Comparison of ENCODE assay signal across 8 cellular contexts in genomic region chr3:122680381-122681293, GRCh38. TPM values are rescaled to one million over a fixed set of nuclear protein-coding genes. Genes with fewer than 3 reads are reported as not detected.
DNase-seq lines count a peak whose midpoint lies in the region; ATAC-seq, FAIRE-seq and TF ChIP-seq lines count a peak whose summit lies in the region.

Gene PARP14, plus strand, starts transcription at chr3:122680839. Its CDS starts 45 bp downstream, at chr3:122680884.

- no peaks in the 10 kb centered on the region for H3K79me2 ChIP-seq in endothelial cell of umbilical vein (ENCODE audit: control insufficient read depth, insufficient read depth, low read length)

- peak; percentile 70 for FAIRE-seq in endothelial cell of umbilical vein (lab: Jason Lieb, UNC)

- H2AFZ ChIP-seq in endothelial cell of umbilical vein (ENCODE audit: low read depth, low read length): peak within 1 kb of the TSS; percentile 99

- peaks cover 20% of the 10 kb centered on the region for H3K4me1 ChIP-seq in endothelial cell of umbilical vein (ENCODE audit: control insufficient read depth, extremely low read depth, insufficient read depth, low read length)

- H3K9me1 ChIP-seq in endothelial cell of umbilical vein (replicated peaks; ENCODE audit: control insufficient read depth, extremely low read depth, insufficient read depth, low read length): no peaks in the 10 kb centered on the region

- H3K27me3 ChIP-seq in endothelial cell of umbilical vein (ENCODE audit: control insufficient read depth in 2 of 2, insufficient read depth in 2 of 2, low read length in 2 of 2): no peaks in the 10 kb centered on the region

- DNase-seq in GM13976 (ENCODE audit: low spot score) (peak; percentile 79), NOMO-1 treated with DMSO at 0.1 percent for 48 hours (lab: John Stamatoyannopoulos, UW; ENCODE audit: unreplicated experiment) (peak; percentile 43), activated T-cell treated with anti-CD3 and anti-CD28 coated beads for 24 hours (ENCODE audit: low read depth) (peak; percentile 44), endothelial cell of umbilical vein (ENCODE audit: low read depth, low spot score) (peak; percentile 77), midbrain (lab: John Stamatoyannopoulos, UW) (peak; percentile 63)
- peak; percentile 20 to 37 for DNase-seq in stimulated activated CD8-positive, alpha-beta memory T cell treated with anti-CD3 and anti-CD28 coated beads, Interleukin-4, amount 100 ng/mL, for 1 hour (ENCODE audit: low read depth in 2 of 2, low spot score in 1 of 2)

- intact Hi-C loops in endothelial cell of umbilical vein (cut with micrococcal nuclease): loop anchor here (1.0 to 5.0 kb wide), 3 partner anchors 114 to 347 kb away; partner anchors contain the start of genes FAM162A and SEMA5B

- TSS peak; percentile 45 for BruUV-seq in endothelial cell of umbilical vein (replicated peaks; lab: Mats Ljungman, UMichigan)

- CTCF ChIA-PET in endothelial cell of umbilical vein (lab: Charles Lee): interaction anchor here (0.6 to 5.5 kb wide), 8 partner anchors 8 to 1134 kb away, joined by 3 to 129 read pairs (median 18); partner anchors contain the start of genes DTX3L, FAM162A, PARP9 and POLQ

- peak within 1 kb of the TSS; percentile 77 for H3K9ac ChIP-seq in endothelial cell of umbilical vein (replicated peaks; ENCODE audit: extremely low read depth, insufficient read depth, low read length)

- H4K20me1 ChIP-seq in endothelial cell of umbilical vein (replicated peaks; ENCODE audit: control insufficient read depth, extremely low read depth, insufficient read depth, low read length): no peaks in the 10 kb centered on the region

- peak within 1 kb of the TSS; percentile 70 to 93 (median 83) for H3K4me3 ChIP-seq in endothelial cell of umbilical vein (replicated peaks in 1 of 3; ENCODE audit: insufficient read depth in 1 of 3, low read depth in 1 of 3, low read length in 3 of 3)

- no peak for TF ChIP-seq CTCF in GM13976 (IDR thresholded peaks at IDR 0.05; ENCODE audit: borderline replicate concordance, control extremely low read depth, extremely low read depth, insufficient read depth, missing control alignments)
- peak in 1 of 2 donors; percentile 16 for TF ChIP-seq CTCF in endothelial cell of umbilical vein (IDR thresholded peaks at IDR 0.05; ENCODE audit: extremely low read depth in 1 of 2, insufficient read depth in 1 of 2, low read depth in 1 of 2, low read length in 2 of 2)

- POLR2A ChIA-PET in endothelial cell of umbilical vein (lab: Charles Lee): interaction anchor here (1.2 kb wide), 1 partner anchor 264 kb away, joined by 3 read pairs; the partner anchor contains the start of gene WDR5B

- H3K27ac ChIP-seq in endothelial cell of umbilical vein (ENCODE audit: insufficient read depth, low read depth, low read length): peak within 1 kb of the TSS; percentile 65

- peak within 1 kb of the TSS; percentile 95 for H3K4me2 ChIP-seq in endothelial cell of umbilical vein (ENCODE audit: insufficient read depth, low read length)

- ATAC-seq in HG02943 (IDR thresholded peaks at IDR 0.05; ENCODE audit: low read depth, unreplicated experiment): peak; percentile 46
- no peak for ATAC-seq in HG03565 (IDR thresholded peaks at IDR 0.05; ENCODE audit: unreplicated experiment)

- no peaks in the 10 kb centered on the region for H3K9me3 ChIP-seq in endothelial cell of umbilical vein (replicated peaks; ENCODE audit: control insufficient read depth, insufficient read depth, low read length)

- no peaks in the 10 kb centered on the region for H3K36me3 ChIP-seq in endothelial cell of umbilical vein (ENCODE audit: control insufficient read depth in 2 of 2, extremely low read depth in 1 of 2, insufficient read depth in 2 of 2, low read length in 2 of 2)

- in situ Hi-C loops in GM13976 (cut with MboI; ENCODE audit: low sequenced_read_pairs, unreplicated experiment): loop anchor here (10.0 kb wide), 1 partner anchor 286 kb away; no protein-coding TSS in a partner anchor

- dilution Hi-C loops in endothelial cell of umbilical vein (cut with MboI; ENCODE audit: extremely low pct_ligation_motif_present, low sequenced_read_pairs): no loop called here

- TF ChIP-seq POLR2A in endothelial cell of umbilical vein (IDR thresholded peaks at IDR 0.05; ENCODE audit: low read depth, low read length): peak; percentile 33

TF ChIP-seq in endothelial cell of umbilical vein, 7 proteins besides CTCF, POLR2A, EP300 and RAD21:
- no peak for TF ChIP-seq JUN (IDR thresholded peaks at IDR 0.05; ENCODE audit: borderline replicate concordance, insufficient read depth, insufficient read length, low read depth)
- TF ChIP-seq POLR2AphosphoS5 (IDR thresholded peaks at IDR 0.05; ENCODE audit: insufficient read depth, low read depth, low read length): peak; percentile 26
TF ChIP-seq in endothelial cell of umbilical vein: peak in this region for 1.

RNA-seq across cellular contexts. Expression of gene PARP14, which starts in this region (rescaled TPM):
- total RNA-seq in endothelial cell of umbilical vein: 32.4 and 41.5 TPM in 2 replicates
- polyA plus RNA-seq in endothelial cell of umbilical vein: 18.8 and 19.7 TPM in 2 replicates
- 14.8 and 15.9 TPM in 2 replicates for polyA plus RNA-seq in endothelial cell of umbilical vein (2011; cell fraction: cytosol; rRNA removed)
- polyA plus RNA-seq in endothelial cell of umbilical vein (2011; cell fraction: nucleus; rRNA removed): 43.5 and 48.0 TPM in 2 replicates
- 16.7 and 22.1 TPM in 2 replicates for polyA plus RNA-seq in endothelial cell of umbilical vein (2012)
- 49.1 and 50.2 TPM in 2 replicates for polyA minus RNA-seq in endothelial cell of umbilical vein
- 24.7 TPM for polyA minus RNA-seq in endothelial cell of umbilical vein (2011; cell fraction: cytosol; rRNA and poly(A)+ RNA removed)
- 43.5 and 49.2 TPM in 2 replicates for polyA minus RNA-seq in endothelial cell of umbilical vein (2011; cell fraction: nucleus; rRNA and poly(A)+ RNA removed)

Comparison
In these comparisons a context has a peak if more than half of its experiments do, and no peak if none do; other contexts are left out.
1. DNase-seq: peak in every context shown above with its lines; median percentile 79 in GM13976; 77 in endothelial cell of umbilical vein; 63 in midbrain; 44 in activated T-cell treated with anti-CD3 and anti-CD28 coated beads for 24 hours; 43 in NOMO-1 treated with DMSO at 0.1 percent for 48 hours; 28 in stimulated activated CD8-positive, alpha-beta memory T cell treated with anti-CD3 and anti-CD28 coated beads, Interleukin-4, amount 100 ng/mL, for 1 hour.